In the genomic region with DNA sequence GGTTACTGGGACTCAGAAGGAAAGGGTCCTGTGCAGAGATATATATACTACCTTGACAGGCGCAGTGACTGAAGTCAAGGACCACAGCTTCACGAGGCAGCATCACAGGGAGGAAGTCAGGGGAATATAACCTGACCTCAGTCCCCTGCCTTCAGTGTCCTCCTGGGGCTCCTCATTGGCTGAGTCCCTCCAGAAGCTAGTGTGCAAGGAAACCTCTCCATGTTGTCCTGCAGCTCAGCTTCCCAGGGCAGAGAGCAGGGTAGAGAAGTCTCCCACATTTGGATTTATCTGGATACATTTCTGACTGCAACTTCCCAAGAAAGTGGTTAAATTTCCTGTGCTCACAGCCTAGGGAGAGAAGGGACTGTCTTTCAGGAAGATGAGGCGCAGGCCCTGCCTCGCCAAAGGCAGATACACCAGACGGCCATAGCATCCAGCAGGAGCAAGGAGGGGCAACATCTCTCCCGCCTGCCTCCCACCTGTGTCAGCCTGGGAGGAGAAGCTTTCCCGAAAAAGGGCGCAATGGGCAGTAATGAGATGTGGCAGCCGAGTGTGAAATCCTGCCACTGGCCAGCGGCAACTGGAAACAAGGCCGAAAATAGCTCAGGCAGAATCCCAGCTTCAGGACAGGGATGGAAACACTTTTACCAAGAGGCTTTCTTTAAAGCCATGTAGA, we compare ENCODE assay signal across 25 cellular contexts. TPM values are rescaled to one million over a fixed set of nuclear protein-coding genes. Genes with fewer than 3 reads are reported as not detected.
DNase-seq lines count a peak whose midpoint lies in the region; ATAC-seq and TF ChIP-seq lines count a peak whose summit lies in the region.
"Had no signal": no experiment of that assay in that cellular context is flagged by ENCODE, and none has a peak within 500 bp of the region (broad histone marks: within the 10 kb centered on the region; RNA-seq: fewer than 3 reads in every experiment).

No MANE protein-coding gene starts in this region.

- H3K4me3 Mint-ChIP-seq in CD8-positive, alpha-beta T cell, result no peak overlapping the region
- H3K4me3 Mint-ChIP-seq: CD8-positive, alpha-beta memory T cell; naive thymus-derived CD8-positive, alpha-beta T cell; stimulated activated effector memory CD8-positive, alpha-beta T cell treated with anti-CD3 and anti-CD28 coated beads, Interleukin-12 subunit alpha, Interleukin-12 subunit beta, amount 100 ng/mL, for 72 hours; T-helper 2 cell treated with Interferon-gamma antibody and Interleukin-4, amounts not matched to agents 5 μg/mL and 100 μg/mL, for 36 hours had no signal

- H3K4me3 ChIP-seq in gastroesophageal sphincter, result no peak overlapping the region
- H3K4me3 ChIP-seq in mucosa of descending colon, result no peak overlapping the region
- H3K4me3 ChIP-seq in transverse colon, result no peak overlapping the region
- H3K4me3 ChIP-seq in CD8-positive, alpha-beta T cell (ENCODE audit: low read depth, low read length), result no peak overlapping the region
- H3K4me3 ChIP-seq: body of pancreas, esophagus squamous epithelium, GM12878, skin epidermis, vagina had no signal

- H3K27me3 Mint-ChIP-seq in CD8-positive, alpha-beta T cell (ENCODE audit: low read depth), result no peaks in the 10 kb centered on the region
- H3K27me3 Mint-ChIP-seq: CD8-positive, alpha-beta memory T cell; naive thymus-derived CD8-positive, alpha-beta T cell had no signal

- H3K4me1 Mint-ChIP-seq in CD8-positive, alpha-beta T cell (ENCODE audit: low read depth), result peaks cover 8% of the 10 kb centered on the region

- no peaks in the 10 kb centered on the region for H3K36me3 Mint-ChIP-seq in CD8-positive, alpha-beta T cell

- no peak for TF ChIP-seq CTCF in gastroesophageal sphincter (IDR thresholded peaks at IDR 0.05)
- no peak for TF ChIP-seq CTCF in mucosa of descending colon (IDR thresholded peaks at IDR 0.05)
- no peak for TF ChIP-seq CTCF in transverse colon (IDR thresholded peaks at IDR 0.05)
- no peak for TF ChIP-seq CTCF in CD8-positive, alpha-beta T cell (IDR thresholded peaks at IDR 0.05)

- in situ Hi-C loops in transverse colon (cut with MboI; ENCODE audit: low pct_ligation_motif_present in 1 of 4, low pct_unique_long_range_greater_than_20kb in 1 of 4, low sequenced_read_pairs in 3 of 4), result no loop called here

- DNase-seq in NCI-H187 treated with DMSO at 0.1 percent for 48 hours (lab: John Stamatoyannopoulos, UW), result peak; percentile 66
- DNase-seq in mucosa of descending colon, result peak in 2 of 3 donors; percentile 28 to 41
- no peak for DNase-seq in transverse colon
- no peak for DNase-seq in CD8-positive, alpha-beta T cell
- DNase-seq: activated CD4-positive, alpha-beta T cell treated with anti-CD3 and anti-CD28 coated beads, Interleukin-2, amount 50 U/mL, for 4 hours; activated CD8-positive, alpha-beta memory T cell treated with anti-CD3 and anti-CD28 coated beads, Interleukin-2, amount 50 U/mL, for 48 hours; body of pancreas; CD8-positive, alpha-beta memory T cell; esophagus squamous epithelium; mesendoderm; naive thymus-derived CD8-positive, alpha-beta T cell; NCI-H510A treated with DMSO at 0.1 percent for 48 hours; NK-92 treated with Interleukin-12 subunit alpha and Interleukin-12 subunit beta, amount 100 ng/mL, for 24 hours; SK-N-SH; stimulated activated CD4-positive, alpha-beta T cell treated with anti-CD3 and anti-CD28 coated beads, Interleukin-2, amount 100 ng/mL, for 24 hours had no signal

- no peaks in the 10 kb centered on the region for H3K27me3 ChIP-seq in gastroesophageal sphincter
- H3K27me3 ChIP-seq in transverse colon, result no peaks in the 10 kb centered on the region
- H3K27me3 ChIP-seq in CD8-positive, alpha-beta T cell (ENCODE audit: insufficient read depth, low read length), result no peaks in the 10 kb centered on the region
- H3K27me3 ChIP-seq: body of pancreas, esophagus squamous epithelium, vagina had no signal

- H3K27ac ChIP-seq in gastroesophageal sphincter, result peak overlapping the region in 3 of 4 donors; percentile 45 to 69 (median 66)
- peak overlapping the region in 3 of 4 donors; percentile 54 to 75 (median 62) for H3K27ac ChIP-seq in transverse colon
- no peak overlapping the region for H3K27ac ChIP-seq in CD8-positive, alpha-beta T cell (ENCODE audit: low read depth, low read length)
- H3K27ac ChIP-seq: body of pancreas, esophagus squamous epithelium, parathyroid adenoma, skin epidermis, vagina had no signal

- H3K36me3 ChIP-seq in gastroesophageal sphincter (no peaks in the 10 kb centered on the region), mucosa of descending colon (ENCODE audit: low read depth) (no peaks in the 10 kb centered on the region), transverse colon (no peaks in the 10 kb centered on the region)
- no peaks in the 10 kb centered on the region for H3K36me3 ChIP-seq in CD8-positive, alpha-beta T cell (ENCODE audit: insufficient read depth, low read length)
- H3K36me3 ChIP-seq: esophagus squamous epithelium, vagina had no signal

- H3K9me3 ChIP-seq in gastroesophageal sphincter (no peaks in the 10 kb centered on the region), mucosa of descending colon (no peaks in the 10 kb centered on the region), transverse colon (no peaks in the 10 kb centered on the region)
- H3K9me3 ChIP-seq in CD8-positive, alpha-beta T cell (ENCODE audit: low read length), result no peaks in the 10 kb centered on the region
- H3K9me3 ChIP-seq: body of pancreas, esophagus squamous epithelium, SK-N-SH, vagina had no signal

- no peaks in the 10 kb centered on the region for H3K9me3 Mint-ChIP-seq in CD8-positive, alpha-beta T cell
- H3K9me3 Mint-ChIP-seq: CD8-positive, alpha-beta memory T cell; naive thymus-derived CD8-positive, alpha-beta T cell had no signal

- no peak overlapping the region for H3K27ac Mint-ChIP-seq in CD8-positive, alpha-beta T cell
- H3K27ac Mint-ChIP-seq: CD8-positive, alpha-beta memory T cell; naive thymus-derived CD8-positive, alpha-beta T cell; stimulated activated effector memory CD8-positive, alpha-beta T cell treated with anti-CD3 and anti-CD28 coated beads, Interleukin-12 subunit alpha, Interleukin-12 subunit beta, amount 100 ng/mL, for 72 hours; T-helper 2 cell treated with Interferon-gamma antibody and Interleukin-4, amounts not matched to agents 5 μg/mL and 100 μg/mL, for 36 hours had no signal

- intact Hi-C loops in mucosa of descending colon (cut with DNase I, micrococcal nuclease) (no loop called here), transverse colon (cut with DNase I; ENCODE audit: low total_unique reads) (no loop called here)
- intact Hi-C loops in CD8-positive, alpha-beta T cell (cut with DNase I, micrococcal nuclease), result loop anchor here in 1 of 2 experiments (5.0 kb wide), 1 partner anchor 33 kb away; no protein-coding TSS in a partner anchor

- CTCF ChIA-PET in CD8-positive, alpha-beta T cell (lab: Charles Lee), result no interaction called here

- H3K4me1 ChIP-seq in gastroesophageal sphincter (peaks cover 0 to 23% (median 0%) of the 10 kb centered on the region in 3 donors), mucosa of descending colon (ENCODE audit: low read depth) (peaks cover 20% of the 10 kb centered on the region), transverse colon (peaks cover 0 to 49% (median 8%) of the 10 kb centered on the region in 4 donors)
- peaks cover 5% of the 10 kb centered on the region for H3K4me1 ChIP-seq in CD8-positive, alpha-beta T cell (ENCODE audit: insufficient read depth, low read length)
- H3K4me1 ChIP-seq: body of pancreas, parathyroid adenoma, vagina had no signal

- WGBS in gastroesophageal sphincter (ENCODE audit: low coverage in 1 of 2), 2 donors, result 27 to 47% methylated on average over 2 to 7 of the region's 11 CpGs
- WGBS in transverse colon (ENCODE audit: low coverage in 1 of 2), 2 donors, result 80 to 88% methylated on average over 1 to 11 of the region's 11 CpGs

- TF ChIP-seq EP300 in gastroesophageal sphincter (IDR thresholded peaks at IDR 0.05), result no peak
- no peak for TF ChIP-seq EP300 in transverse colon (IDR thresholded peaks at IDR 0.05; ENCODE audit: low read depth)

- no peak for ATAC-seq in gastroesophageal sphincter
- ATAC-seq in mucosa of descending colon, result no peak
- ATAC-seq in HG02852 (IDR thresholded peaks at IDR 0.05; ENCODE audit: unreplicated experiment), result no peak
- no peak for ATAC-seq in GM21447 (IDR thresholded peaks at IDR 0.05; ENCODE audit: unreplicated experiment)
- ATAC-seq in CD8-positive, alpha-beta T cell, result no peak
- ATAC-seq: body of pancreas; GM12878; HepG2; naive thymus-derived CD8-positive, alpha-beta T cell; stimulated activated effector memory CD8-positive, alpha-beta T cell treated with anti-CD3 and anti-CD28 coated beads, Interleukin-12 subunit alpha, Interleukin-12 subunit beta, amount 100 ng/mL, for 72 hours had no signal

- TF ChIP-seq POLR2A in gastroesophageal sphincter (IDR thresholded peaks at IDR 0.05) (no peak), transverse colon (IDR thresholded peaks at IDR 0.05) (no peak)

- POLR2A ChIA-PET in CD8-positive, alpha-beta T cell (lab: Charles Lee), result no interaction called here

RNA-seq across cellular contexts. Expression of a gene that starts 55.0 kb away (rescaled TPM):
- total RNA-seq in gastroesophageal sphincter, result 100 to 1,000 TPM in 3 of 4 donors, 10 to 100 TPM in 1; 84.3 to 120 (median 111) TPM
- total RNA-seq in mucosa of descending colon, result 100 to 1,000 TPM in 1 of 3 donors, 10 to 100 TPM in 2; 66.9 to 112 (median 71.6) TPM
- 100 to 1,000 TPM in 2 of 4 donors, 10 to 100 TPM in 2; 27.9 to 103 (median 76.1) TPM for total RNA-seq in transverse colon
- total RNA-seq in CD8-positive, alpha-beta T cell, result 100 to 1,000 TPM; 335 to 340 TPM

Comparison
In these comparisons a context has a peak if more than half of its experiments do, and no peak if none do; other contexts are left out.
1. DNase-seq: peak in NCI-H187 treated with DMSO at 0.1 percent for 48 hours (single experiment) and mucosa of descending colon (2 of 3); none in transverse colon (single experiment) and CD8-positive, alpha-beta T cell (0 of 7).